Comparison of ENCODE assay signal across 1 cellular context in genomic region chr6:154440422-154441043, GRCh38.
TF ChIP-seq lines count a peak whose summit lies in the region.

No MANE protein-coding gene starts in this region.

TF ChIP-seq in HepG2, 621 proteins besides CTCF, POLR2A, EP300 and RAD21 (continued from another document):
- TF ChIP-seq ZNF280D (CRISPR knock-in tag; IDR thresholded peaks at IDR 0.05) (0 out of 2 replicates have a peak, but pooled peaks have one; percentile 3), ZKSCAN8 (CRISPR knock-in tag; IDR thresholded peaks at IDR 0.05; ENCODE audit: borderline replicate concordance) (no peak), HCFC1 (IDR thresholded peaks at IDR 0.05; ENCODE audit: low read depth, low read length) (no peak), RNF2 (conservative IDR thresholded peaks at IDR 0.05; ENCODE audit: low read depth) (0 out of 2 replicates have a peak, but pooled peaks have one; percentile 0), SMAD1 (CRISPR knock-in tag; IDR thresholded peaks at IDR 0.05; ENCODE audit: borderline replicate concordance, low read depth) (no peak), GZF1 (CRISPR knock-in tag; IDR thresholded peaks at IDR 0.05) (peak; percentile 13; the same call in 1 of the 2 replicates), MAFG (CRISPR knock-in tag; IDR thresholded peaks at IDR 0.05) (no peak), ZNF12 (CRISPR knock-in tag; IDR thresholded peaks at IDR 0.05) (peak; percentile 96), SKIL (CRISPR knock-in tag; IDR thresholded peaks at IDR 0.05; ENCODE audit: borderline replicate concordance) (0 out of 2 replicates have a peak, but pooled peaks have one; percentile 8), SP5 (CRISPR knock-in tag; IDR thresholded peaks at IDR 0.05; ENCODE audit: borderline replicate concordance, low read depth) (no peak)
